In the genomic region with DNA sequence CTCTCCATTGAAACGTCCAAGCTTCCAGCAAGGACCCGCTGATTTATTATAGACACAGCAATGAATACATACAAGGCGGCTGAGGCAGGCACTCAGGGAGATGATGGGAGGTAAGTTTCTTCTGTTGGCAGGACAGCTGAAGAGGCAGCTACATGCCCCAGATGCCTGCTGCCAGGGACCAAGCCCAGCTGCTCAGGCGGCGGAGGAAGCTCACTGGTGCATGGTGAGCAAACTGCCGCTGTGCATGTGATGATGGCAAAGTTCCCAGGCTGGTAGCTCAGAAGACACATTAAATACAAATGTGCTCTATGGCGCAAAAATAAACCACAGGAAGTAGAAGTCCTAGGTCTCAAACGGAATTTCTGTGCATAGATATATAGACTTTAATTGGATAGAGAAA, we compare ENCODE assay signal across 10 cellular contexts.
DNase-seq lines count a peak whose midpoint lies in the region; ATAC-seq and TF ChIP-seq lines count a peak whose summit lies in the region.
"Had no signal": no experiment of that assay in that cellular context is flagged by ENCODE, and none has a peak within 500 bp of the region (broad histone marks: within the 10 kb centered on the region; RNA-seq: fewer than 3 reads in every experiment).

No MANE protein-coding gene starts in this region.

- TF ChIP-seq CTCF in coronary artery (IDR thresholded peaks at IDR 0.05) (no peak), brain microvascular endothelial cell (IDR thresholded peaks at IDR 0.05; ENCODE audit: low read depth, low read length, missing control alignments) (no peak)

- H3K27ac ChIP-seq in coronary artery, result no peak overlapping the region
- H3K27ac ChIP-seq in brain microvascular endothelial cell, result no peak overlapping the region
- H3K27ac ChIP-seq: C4-2B had no signal

- in situ Hi-C loops in brain microvascular endothelial cell (cut with HindIII; ENCODE audit: low pct_ligation_motif_present, low sequenced_read_pairs), result no loop called here

- DNase-seq in activated T-cell treated with anti-CD3 and anti-CD28 coated beads, Interleukin-2, amount 50 U/mL, for 1 hour, result peak; percentile 21
- DNase-seq in activated T-cell treated with anti-CD3 and anti-CD28 coated beads for 4 hours (no peak), NCI-H1694 (lab: John Stamatoyannopoulos, UW) (peak; percentile 94), glomerular visceral epithelial cell (ENCODE audit: extremely low spot score) (peak; percentile 51), stromal cell of bone marrow (ENCODE audit: low read depth) (peak; percentile 5), coronary artery (ENCODE audit: low spot score) (no peak), brain microvascular endothelial cell (no peak)

- H3K4me3 ChIP-seq in coronary artery (no peak overlapping the region), brain microvascular endothelial cell (ENCODE audit: low read depth, low read length) (no peak overlapping the region)

- ATAC-seq in GM18873 (IDR thresholded peaks at IDR 0.05; ENCODE audit: low FRiP score, unreplicated experiment), result no peak
- ATAC-seq: Panc1 had no signal

- no peaks in the 10 kb centered on the region for H3K36me3 ChIP-seq in brain microvascular endothelial cell (replicated peaks)

- no peaks in the 10 kb centered on the region for H3K27me3 ChIP-seq in brain microvascular endothelial cell (replicated peaks)

Comparison
In these comparisons a context has a peak if more than half of its experiments do, and no peak if none do; other contexts are left out.
1. DNase-seq: peak in activated T-cell treated with anti-CD3 and anti-CD28 coated beads, Interleukin-2, amount 50 U/mL, for 1 hour (single experiment), NCI-H1694 (single experiment), glomerular visceral epithelial cell (single experiment) and stromal cell of bone marrow (single experiment); none in activated T-cell treated with anti-CD3 and anti-CD28 coated beads for 4 hours (single experiment), coronary artery (single experiment) and brain microvascular endothelial cell (single experiment).